9 cellular contexts compared by ENCODE assay signal in the genomic region with DNA sequence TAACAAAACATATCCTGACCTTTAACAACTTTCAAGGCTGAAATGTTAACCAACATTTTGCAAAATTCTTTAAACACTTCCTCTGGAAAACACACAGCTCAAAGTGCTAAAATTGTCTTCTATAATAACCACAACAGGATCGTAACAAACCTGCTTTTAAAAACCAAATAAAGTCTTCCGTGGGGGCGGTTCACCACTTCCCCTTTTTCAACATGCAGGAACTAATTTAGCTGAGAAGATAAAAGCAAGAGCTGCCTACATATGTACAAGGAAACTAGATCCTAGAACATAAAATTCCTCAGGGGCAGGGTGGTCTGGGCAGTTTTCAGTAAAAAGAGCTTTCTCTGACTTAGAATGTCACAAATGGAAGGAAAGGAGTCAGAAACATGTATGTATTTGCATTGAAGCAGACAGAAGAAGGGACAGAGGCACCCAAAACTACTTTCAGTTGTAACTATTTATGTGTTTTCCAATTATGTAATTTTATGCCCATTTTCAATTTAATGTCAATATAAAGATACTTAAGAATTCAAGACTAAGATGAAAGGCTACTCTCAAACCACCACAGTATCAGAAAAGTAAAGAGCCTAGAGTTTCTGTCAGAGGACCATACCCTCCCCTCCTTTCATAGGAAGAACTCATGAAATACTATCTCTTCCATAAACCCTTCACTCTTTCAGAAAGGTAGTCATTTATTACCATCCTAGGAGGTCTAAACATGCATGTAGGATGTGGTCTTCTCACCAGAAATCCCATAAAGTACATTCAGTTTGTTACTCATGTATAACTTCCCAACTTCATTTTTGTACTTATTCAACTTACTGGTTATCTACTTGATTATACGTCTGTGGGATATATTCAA.
DNase-seq lines count a peak whose midpoint lies in the region; ATAC-seq and TF ChIP-seq lines count a peak whose summit lies in the region.
"Had no signal": no experiment of that assay in that cellular context is flagged by ENCODE, and none has a peak within 500 bp of the region (broad histone marks: within the 10 kb centered on the region; RNA-seq: fewer than 3 reads in every experiment).

No MANE protein-coding gene starts in this region.

- H3K9ac ChIP-seq in SK-N-MC (ENCODE audit: insufficient read length): peak overlapping the region; percentile 23

- CTCF ChIA-PET in A673 (lab: Charles Lee): no interaction called here

- no peak for TF ChIP-seq CTCF in A673 (conservative IDR thresholded peaks at IDR 0.05; ENCODE audit: low read depth, low read length)

- H3K27me3 ChIP-seq in A673 (replicated peaks; ENCODE audit: insufficient read depth, low read depth, low read length, poor library complexity): no peaks in the 10 kb centered on the region
- H3K27me3 ChIP-seq: thyroid gland had no signal

- POLR2A ChIA-PET in A673 (lab: Charles Lee; ENCODE audit: low non-redundant PET): interaction anchor here (0.7 kb wide), 1 partner anchor 18 kb away, joined by 3 read pairs; no protein-coding TSS in a partner anchor

- intact Hi-C loops in A673 (cut with micrococcal nuclease; ENCODE audit: unreplicated experiment): no loop called here

- no TSS peak for BruUV-seq in A673 (replicated peaks; lab: Mats Ljungman, UMichigan)

- no peak overlapping the region for H3K4me3 ChIP-seq in A673 (ENCODE audit: low read depth, low read length, poor library complexity, severe bottlenecking)
- H3K4me3 ChIP-seq in SK-N-MC: peak overlapping the region; percentile 62
- H3K4me3 ChIP-seq: thyroid gland had no signal

- no peaks in the 10 kb centered on the region for H3K36me3 ChIP-seq in A673 (ENCODE audit: insufficient read depth, low read length, poor library complexity, severe bottlenecking)
- no peaks in the 10 kb centered on the region for H3K36me3 ChIP-seq in SK-N-MC (ENCODE audit: insufficient read depth, low read length)
- H3K36me3 ChIP-seq: thyroid gland had no signal

- peak; percentile 78 for ATAC-seq in GM18870 (IDR thresholded peaks at IDR 0.05; ENCODE audit: unreplicated experiment)
- ATAC-seq in HG03025 (IDR thresholded peaks at IDR 0.05; ENCODE audit: low FRiP score, unreplicated experiment): peak; percentile 95

- H3K9me3 ChIP-seq in A673 (ENCODE audit: low read depth, low read length, poor library complexity, severe bottlenecking) (no peaks in the 10 kb centered on the region), SK-N-MC (ENCODE audit: low read depth, low read length) (no peaks in the 10 kb centered on the region)
- H3K9me3 ChIP-seq: thyroid gland had no signal

- DNase-seq in A673 (ENCODE audit: low spot score): peak; percentile 77
- peak; percentile 59 for DNase-seq in SK-N-MC (ENCODE audit: low read depth, low spot score)
- DNase-seq in globus pallidus (ENCODE audit: low spot score): peak; percentile 40
- no peak for DNase-seq in DMS114 treated with DMSO at 0.1 percent for 48 hours (lab: John Stamatoyannopoulos, UW; ENCODE audit: unreplicated experiment)
- no peak for DNase-seq in epidermal melanocyte (ENCODE audit: insufficient read length, low spot score)
- DNase-seq in D341Med (ENCODE audit: low spot score): no peak

- peaks cover 39% of the 10 kb centered on the region for H3K4me1 ChIP-seq in A673 (ENCODE audit: insufficient read depth, low read length, poor library complexity, severe bottlenecking)
- H3K4me1 ChIP-seq: thyroid gland had no signal

- H3K27ac ChIP-seq in A673 (ENCODE audit: low read depth, low read length, poor library complexity, severe bottlenecking) (peak overlapping the region; percentile 59), SK-N-MC (peak overlapping the region; percentile 70)
- H3K27ac ChIP-seq: thyroid gland had no signal

Comparison
In these comparisons a context has a peak if more than half of its experiments do, and no peak if none do; other contexts are left out.
1. DNase-seq: peak in A673 (single experiment), SK-N-MC (single experiment) and globus pallidus (single experiment); none in DMS114 treated with DMSO at 0.1 percent for 48 hours (single experiment), epidermal melanocyte (single experiment) and D341Med (single experiment).